ENCODE assay signal across 2 cellular contexts in the genomic region with DNA sequence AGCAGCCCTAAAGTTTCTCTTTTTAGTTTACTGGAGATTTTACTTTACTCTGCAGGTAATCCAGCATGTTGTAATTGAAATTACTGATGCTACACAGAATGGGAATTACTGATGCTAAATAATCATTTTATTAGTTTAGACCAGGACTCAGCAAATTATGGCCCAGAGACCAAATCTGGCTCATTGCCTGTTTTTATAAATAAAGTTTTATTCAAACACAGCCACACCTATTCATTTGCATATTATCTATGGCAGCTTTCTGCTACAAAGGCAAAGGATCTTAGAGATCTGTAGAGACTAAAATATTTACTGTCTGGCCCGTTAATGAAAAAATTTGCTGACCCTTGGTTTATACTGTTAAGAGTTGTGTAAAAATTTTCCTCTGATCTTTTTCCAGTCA.
TF ChIP-seq lines count a peak whose summit lies in the region.

No MANE protein-coding gene starts in this region.

TF ChIP-seq in HepG2, 621 proteins besides CTCF, POLR2A, EP300 and RAD21 (continued from another document):
- TF ChIP-seq, protein P1, sequence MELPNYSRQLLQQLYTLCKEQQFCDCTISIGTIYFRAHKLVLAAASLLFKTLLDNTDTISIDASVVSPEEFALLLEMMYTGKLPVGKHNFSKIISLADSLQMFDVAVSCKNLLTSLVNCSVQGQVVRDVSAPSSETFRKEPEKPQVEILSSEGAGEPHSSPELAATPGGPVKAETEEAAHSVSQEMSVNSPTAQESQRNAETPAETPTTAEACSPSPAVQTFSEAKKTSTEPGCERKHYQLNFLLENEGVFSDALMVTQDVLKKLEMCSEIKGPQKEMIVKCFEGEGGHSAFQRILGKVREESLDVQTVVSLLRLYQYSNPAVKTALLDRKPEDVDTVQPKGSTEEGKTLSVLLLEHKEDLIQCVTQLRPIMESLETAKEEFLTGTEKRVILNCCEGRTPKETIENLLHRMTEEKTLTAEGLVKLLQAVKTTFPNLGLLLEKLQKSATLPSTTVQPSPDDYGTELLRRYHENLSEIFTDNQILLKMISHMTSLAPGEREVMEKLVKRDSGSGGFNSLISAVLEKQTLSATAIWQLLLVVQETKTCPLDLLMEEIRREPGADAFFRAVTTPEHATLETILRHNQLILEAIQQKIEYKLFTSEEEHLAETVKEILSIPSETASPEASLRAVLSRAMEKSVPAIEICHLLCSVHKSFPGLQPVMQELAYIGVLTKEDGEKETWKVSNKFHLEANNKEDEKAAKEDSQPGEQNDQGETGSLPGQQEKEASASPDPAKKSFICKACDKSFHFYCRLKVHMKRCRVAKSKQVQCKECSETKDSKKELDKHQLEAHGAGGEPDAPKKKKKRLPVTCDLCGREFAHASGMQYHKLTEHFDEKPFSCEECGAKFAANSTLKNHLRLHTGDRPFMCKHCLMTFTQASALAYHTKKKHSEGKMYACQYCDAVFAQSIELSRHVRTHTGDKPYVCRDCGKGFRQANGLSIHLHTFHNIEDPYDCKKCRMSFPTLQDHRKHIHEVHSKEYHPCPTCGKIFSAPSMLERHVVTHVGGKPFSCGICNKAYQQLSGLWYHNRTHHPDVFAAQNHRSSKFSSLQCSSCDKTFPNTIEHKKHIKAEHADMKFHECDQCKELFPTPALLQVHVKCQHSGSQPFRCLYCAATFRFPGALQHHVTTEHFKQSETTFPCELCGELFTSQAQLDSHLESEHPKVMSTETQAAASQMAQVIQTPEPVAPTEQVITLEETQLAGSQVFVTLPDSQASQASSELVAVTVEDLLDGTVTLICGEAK (IDR thresholded peaks at IDR 0.05) = 0 out of 2 replicates have a peak, but pooled peaks have one; percentile 4
- TF ChIP-seq, protein P1 (CRISPR knock-in tag; IDR thresholded peaks at IDR 0.05) = no peak
- TF ChIP-seq ZKSCAN8 (CRISPR knock-in tag; IDR thresholded peaks at IDR 0.05; ENCODE audit: borderline replicate concordance) (no peak), POGZ (CRISPR knock-in tag; IDR thresholded peaks at IDR 0.05) (no peak), NFKBIZ (CRISPR knock-in tag; IDR thresholded peaks at IDR 0.05) (no peak)
- TF ChIP-seq, protein P2, sequence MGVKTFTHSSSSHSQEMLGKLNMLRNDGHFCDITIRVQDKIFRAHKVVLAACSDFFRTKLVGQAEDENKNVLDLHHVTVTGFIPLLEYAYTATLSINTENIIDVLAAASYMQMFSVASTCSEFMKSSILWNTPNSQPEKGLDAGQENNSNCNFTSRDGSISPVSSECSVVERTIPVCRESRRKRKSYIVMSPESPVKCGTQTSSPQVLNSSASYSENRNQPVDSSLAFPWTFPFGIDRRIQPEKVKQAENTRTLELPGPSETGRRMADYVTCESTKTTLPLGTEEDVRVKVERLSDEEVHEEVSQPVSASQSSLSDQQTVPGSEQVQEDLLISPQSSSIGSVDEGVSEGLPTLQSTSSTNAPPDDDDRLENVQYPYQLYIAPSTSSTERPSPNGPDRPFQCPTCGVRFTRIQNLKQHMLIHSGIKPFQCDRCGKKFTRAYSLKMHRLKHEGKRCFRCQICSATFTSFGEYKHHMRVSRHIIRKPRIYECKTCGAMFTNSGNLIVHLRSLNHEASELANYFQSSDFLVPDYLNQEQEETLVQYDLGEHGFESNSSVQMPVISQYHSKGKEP (CRISPR knock-in tag; IDR thresholded peaks at IDR 0.05) = no peak
TF ChIP-seq in HepG2: peak in this region for 2.

TF ChIP-seq in GM12878, 131 proteins besides CTCF, POLR2A, EP300 and RAD21:
- TF ChIP-seq, protein P3, sequence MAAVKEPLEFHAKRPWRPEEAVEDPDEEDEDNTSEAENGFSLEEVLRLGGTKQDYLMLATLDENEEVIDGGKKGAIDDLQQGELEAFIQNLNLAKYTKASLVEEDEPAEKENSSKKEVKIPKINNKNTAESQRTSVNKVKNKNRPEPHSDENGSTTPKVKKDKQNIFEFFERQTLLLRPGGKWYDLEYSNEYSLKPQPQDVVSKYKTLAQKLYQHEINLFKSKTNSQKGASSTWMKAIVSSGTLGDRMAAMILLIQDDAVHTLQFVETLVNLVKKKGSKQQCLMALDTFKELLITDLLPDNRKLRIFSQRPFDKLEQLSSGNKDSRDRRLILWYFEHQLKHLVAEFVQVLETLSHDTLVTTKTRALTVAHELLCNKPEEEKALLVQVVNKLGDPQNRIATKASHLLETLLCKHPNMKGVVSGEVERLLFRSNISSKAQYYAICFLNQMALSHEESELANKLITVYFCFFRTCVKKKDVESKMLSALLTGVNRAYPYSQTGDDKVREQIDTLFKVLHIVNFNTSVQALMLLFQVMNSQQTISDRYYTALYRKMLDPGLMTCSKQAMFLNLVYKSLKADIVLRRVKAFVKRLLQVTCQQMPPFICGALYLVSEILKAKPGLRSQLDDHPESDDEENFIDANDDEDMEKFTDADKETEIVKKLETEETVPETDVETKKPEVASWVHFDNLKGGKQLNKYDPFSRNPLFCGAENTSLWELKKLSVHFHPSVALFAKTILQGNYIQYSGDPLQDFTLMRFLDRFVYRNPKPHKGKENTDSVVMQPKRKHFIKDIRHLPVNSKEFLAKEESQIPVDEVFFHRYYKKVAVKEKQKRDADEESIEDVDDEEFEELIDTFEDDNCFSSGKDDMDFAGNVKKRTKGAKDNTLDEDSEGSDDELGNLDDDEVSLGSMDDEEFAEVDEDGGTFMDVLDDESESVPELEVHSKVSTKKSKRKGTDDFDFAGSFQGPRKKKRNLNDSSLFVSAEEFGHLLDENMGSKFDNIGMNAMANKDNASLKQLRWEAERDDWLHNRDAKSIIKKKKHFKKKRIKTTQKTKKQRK (IDR thresholded peaks at IDR 0.05; ENCODE audit: low read depth, low read length) = no peak
- TF ChIP-seq, protein P1 (IDR thresholded peaks at IDR 0.05; ENCODE audit: borderline replicate concordance) = peak; percentile 76
